Comparison of ENCODE assay signal across 2 cellular contexts in genomic region chr1:30900486-30900885, GRCh38.
TF ChIP-seq lines count a peak whose summit lies in the region.

No MANE protein-coding gene starts in this region.

TF ChIP-seq in HEK293, 187 proteins besides CTCF, POLR2A, EP300 and RAD21 (continued from another document):
- TF ChIP-seq ZSCAN4 (tag by site-specific recombination; IDR thresholded peaks at IDR 0.05) = no peak

TF ChIP-seq in K562, 482 proteins besides CTCF, POLR2A, EP300 and RAD21:
- no peak for TF ChIP-seq CHAMP1 (IDR thresholded peaks at IDR 0.05)
- peak; percentile 31; the same call in 1 of the 2 replicates for TF ChIP-seq POLR2G (IDR thresholded peaks at IDR 0.05; ENCODE audit: low read depth, low read length)
- no peak for TF ChIP-seq MBD2 (IDR thresholded peaks at IDR 0.05; ENCODE audit: borderline replicate concordance, low read depth)
